ENCODE assay signal across 8 cellular contexts in the genomic region with DNA sequence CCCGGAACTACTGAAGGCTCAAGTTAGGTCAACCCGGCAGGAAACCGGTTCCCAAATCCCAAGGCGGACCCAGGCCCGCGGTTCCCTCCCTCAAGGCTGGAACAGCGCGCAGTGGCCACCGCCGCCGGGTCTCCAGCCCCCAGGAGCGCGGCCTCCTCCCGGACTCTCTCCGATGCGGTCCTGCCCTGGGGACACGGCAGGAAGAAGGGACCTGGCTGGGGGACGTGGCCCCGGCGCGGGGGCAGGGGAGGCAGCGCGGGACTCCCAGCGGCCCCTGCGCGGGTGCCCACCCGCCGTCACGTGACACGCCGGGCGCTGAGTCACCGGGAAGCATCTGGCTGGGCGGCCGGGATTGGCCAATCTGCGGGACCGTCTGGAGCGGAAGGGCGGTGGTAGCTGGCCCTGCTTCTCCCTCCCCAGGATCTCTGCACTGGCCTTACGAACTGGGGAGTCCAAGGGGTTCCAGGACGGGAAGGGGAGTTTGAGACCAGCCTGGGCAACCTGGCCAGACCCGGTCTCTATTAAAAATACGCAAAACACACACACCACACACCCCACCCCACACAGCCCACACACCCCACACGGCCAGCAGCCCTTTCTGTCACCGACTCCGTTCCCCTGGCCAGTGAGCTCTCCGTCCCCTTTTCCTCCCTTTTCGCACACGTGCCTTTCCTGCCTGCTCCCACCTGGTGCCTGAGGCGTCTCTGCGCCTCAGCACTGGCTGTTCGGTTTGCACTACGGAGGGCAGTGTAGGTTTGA. TPM values are rescaled to one million over a fixed set of nuclear protein-coding genes. Genes with fewer than 3 reads are reported as not detected.
DNase-seq lines count a peak whose midpoint lies in the region; ATAC-seq, FAIRE-seq and TF ChIP-seq lines count a peak whose summit lies in the region.

No MANE protein-coding gene starts in this region.

- no peaks in the 10 kb centered on the region for H3K9me3 Mint-ChIP-seq in IgD-negative memory B cell

- no peak for FAIRE-seq in D721Med (lab: Jason Lieb, UNC)

- H3K27me3 ChIP-seq in mucosa of rectum (ENCODE audit: control insufficient read depth in 2 of 2, insufficient read depth in 2 of 2, low read length in 2 of 2): no peaks in the 10 kb centered on the region

- peaks cover 8 to 12% (median 9%) of the 10 kb centered on the region in 3 donors for H3K4me1 Mint-ChIP-seq in IgD-negative memory B cell

- H3K4me1 ChIP-seq in mucosa of rectum (ENCODE audit: control insufficient read depth in 2 of 2, insufficient read depth in 2 of 2, low read length in 2 of 2): peaks cover 38 to 44% of the 10 kb centered on the region in 2 donors

- TF ChIP-seq CTCF in D721Med (IDR thresholded peaks at IDR 0.05; ENCODE audit: insufficient read depth, missing control alignments): no peak

- H3K9me3 ChIP-seq in mucosa of rectum (ENCODE audit: control insufficient read depth in 2 of 2, low read length in 2 of 2): no peaks in the 10 kb centered on the region

- H3K4me3 ChIP-seq in mucosa of rectum (ENCODE audit: low read length in 2 of 2): peak overlapping the region; percentile 85 to 95

- peak overlapping the region; percentile 83 to 99 (median 98) for H3K4me3 Mint-ChIP-seq in IgD-negative memory B cell

- ATAC-seq in GM21526 (IDR thresholded peaks at IDR 0.05; ENCODE audit: low FRiP score, unreplicated experiment): peak; percentile 63

- H3K27ac ChIP-seq in epithelial cell of prostate (peak overlapping the region; percentile 99), mucosa of rectum (ENCODE audit: low read depth in 2 of 2, low read length in 2 of 2) (peak overlapping the region; percentile 100)

- peak overlapping the region; percentile 85 to 99 (median 96) for H3K27ac Mint-ChIP-seq in IgD-negative memory B cell

- peak; percentile 95 for DNase-seq in D721Med (ENCODE audit: insufficient read length, low spot score)
- peak; percentile 97 for DNase-seq in OCI-M1 (lab: John Stamatoyannopoulos, UW)
- peak; percentile 87 for DNase-seq in activated T-cell treated with anti-CD3 and anti-CD28 coated beads for 4 hours
- DNase-seq in epithelial cell of prostate (ENCODE audit: low read depth, low spot score): no peak
- peak; percentile 96 for DNase-seq in stimulated activated CD8-positive, alpha-beta memory T cell treated with anti-CD3 and anti-CD28 coated beads, Interleukin-4, amount 100 ng/mL, for 48 hours

- no peaks in the 10 kb centered on the region for H3K36me3 Mint-ChIP-seq in IgD-negative memory B cell

- H3K27me3 Mint-ChIP-seq in IgD-negative memory B cell: no peaks in the 10 kb centered on the region

- no peaks in the 10 kb centered on the region for H3K36me3 ChIP-seq in mucosa of rectum (ENCODE audit: control insufficient read depth in 2 of 2, insufficient read depth in 2 of 2, low read length in 2 of 2)

- peak overlapping the region; percentile 99 for H3K9ac ChIP-seq in mucosa of rectum (ENCODE audit: low read depth in 1 of 2, low read length in 2 of 2)

RNA-seq across cellular contexts. Expression of a gene that starts 21.4 kb away (rescaled TPM):
- polyA plus RNA-seq in IgD-negative memory B cell: 3,054 TPM

RNA-seq across cellular contexts. Expression of a gene that starts 47.4 kb away (rescaled TPM):
- 34.0 TPM for polyA plus RNA-seq in IgD-negative memory B cell

RNA-seq across cellular contexts. Expression of a gene that starts 54.9 kb away (rescaled TPM):
- polyA plus RNA-seq in IgD-negative memory B cell: 1.2 TPM
